ENCODE assay signal across 31 cellular contexts in the genomic region with DNA sequence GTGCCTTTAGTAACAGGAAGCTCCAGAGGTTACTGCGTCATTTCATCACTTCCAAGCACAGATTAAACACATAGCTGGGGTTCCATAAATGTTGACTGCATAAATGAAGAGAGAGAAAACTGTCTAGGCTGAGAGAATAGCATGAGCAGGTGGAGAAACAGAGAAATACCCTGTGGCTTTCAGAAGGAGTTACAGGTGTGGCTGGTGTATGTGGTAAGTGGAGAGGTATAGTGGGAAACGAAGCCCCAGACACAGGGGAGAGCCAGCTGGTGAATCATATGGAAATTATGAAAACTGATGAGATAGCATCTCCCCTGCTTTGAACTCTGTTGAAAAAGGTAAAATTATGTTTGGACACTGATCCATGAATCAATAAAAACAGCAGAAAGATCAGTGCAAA.
"Had no signal": no experiment of that assay in that cellular context is flagged by ENCODE, and none has a peak within 500 bp of the region (broad histone marks: within the 10 kb centered on the region; RNA-seq: fewer than 3 reads in every experiment).

No MANE protein-coding gene starts in this region.

- H3K9me3 ChIP-seq: adrenal gland, body of pancreas, esophagus muscularis mucosa, heart right ventricle, lower lobe of right lung, psoas muscle, stomach, thyroid gland, upper lobe of left lung, vagina had no signal

- H3K4me1 ChIP-seq: adrenal gland, body of pancreas, esophagus muscularis mucosa, foreskin keratinocyte, heart right ventricle, lower lobe of right lung, parathyroid adenoma, psoas muscle, stomach, thyroid gland, upper lobe of left lung, vagina had no signal

- H3K27ac ChIP-seq: adrenal gland, body of pancreas, esophagus muscularis mucosa, foreskin keratinocyte, heart right ventricle, lower lobe of right lung, neural progenitor cell, parathyroid adenoma, psoas muscle, stomach, thyroid gland, upper lobe of left lung, vagina, WERI-Rb-1 had no signal

- H3K36me3 ChIP-seq: adrenal gland, esophagus muscularis mucosa, heart right ventricle, lower lobe of right lung, neural progenitor cell, stomach, thyroid gland, upper lobe of left lung, vagina, WERI-Rb-1 had no signal

- H3K4me2 ChIP-seq: neural progenitor cell had no signal

- H3K9ac ChIP-seq: neural progenitor cell, parathyroid adenoma had no signal

- H2AFZ ChIP-seq: neural progenitor cell, parathyroid adenoma had no signal

- H3K27me3 ChIP-seq: adrenal gland, body of pancreas, esophagus muscularis mucosa, foreskin keratinocyte, heart right ventricle, neural progenitor cell, stomach, thyroid gland, upper lobe of left lung, vagina had no signal

- H3K79me2 ChIP-seq: parathyroid adenoma had no signal

- H3K4me3 ChIP-seq: adrenal gland, body of pancreas, esophagus muscularis mucosa, heart right ventricle, lower lobe of right lung, neural progenitor cell, psoas muscle, stomach, thyroid gland, upper lobe of left lung, vagina had no signal

- DNase-seq: activated CD4-positive, alpha-beta memory T cell treated with anti-CD3 and anti-CD28 coated beads for 36 hours; activated CD4-positive, alpha-beta T cell treated with anti-CD3 and anti-CD28 coated beads for 48 hours; activated CD8-positive, alpha-beta memory T cell treated with anti-CD3 and anti-CD28 coated beads, Interleukin-2, amount 50 U/mL, for 4 hours; activated effector memory CD4-positive, alpha-beta T cell treated with anti-CD3 and anti-CD28 coated beads, Interleukin-2, amount 50 U/mL, for 16 hours; activated naive CD4-positive, alpha-beta T cell treated with anti-CD3 and anti-CD28 coated beads for 36 hours; activated naive CD8-positive, alpha-beta T cell treated with anti-CD3 and anti-CD28 coated beads for 36 hours; activated T-cell treated with anti-CD3 and anti-CD28 coated beads, Interleukin-2, amount 50 U/mL, for 1 hour; adrenal gland; aorta; body of pancreas; dermis blood vessel endothelial cell; effector CD4-positive, alpha-beta T cell; foreskin keratinocyte; heart right ventricle; kidney glomerular epithelial cell; lower lobe of right lung; mesendoderm; natural killer cell; occipital lobe; psoas muscle; stimulated activated CD4-positive, alpha-beta T cell treated with anti-CD3 and anti-CD28 coated beads, Interleukin-15, amount 100 ng/mL, for 24 hours; stimulated activated CD4-positive, alpha-beta T cell treated with anti-CD3 and anti-CD28 coated beads, Interleukin-2, amount 100 ng/mL, for 24 hours; stimulated activated naive B cell treated with anti-CD40 and anti-IgM and Interleukin-4, amounts not matched to agents 10 μg/mL and 1 μg/mL and 100 μg/mL, for 72 hours; stomach; thyroid gland; upper lobe of left lung; WERI-Rb-1 had no signal
